14 cellular contexts compared by ENCODE assay signal in genomic region chr1:115166531-115167091, GRCh38.
A peak's percentile ranks its signal among the peaks of the same experiment; 100 is the strongest.
DNase-seq lines count a peak whose midpoint lies in the region; ATAC-seq and TF ChIP-seq lines count a peak whose summit lies in the region.
"Had no signal": no experiment of that assay in that cellular context is flagged by ENCODE, and none has a peak within 500 bp of the region (broad histone marks: within the 10 kb centered on the region; RNA-seq: fewer than 3 reads in every experiment).

No MANE protein-coding gene starts in this region.

- no peaks in the 10 kb centered on the region for H3K27me3 ChIP-seq in GM23338 (ENCODE audit: insufficient read depth)
- no peaks in the 10 kb centered on the region for H3K27me3 ChIP-seq in osteoblast (ENCODE audit: insufficient read depth, low read length)
- H3K27me3 ChIP-seq in transverse colon: no peaks in the 10 kb centered on the region
- H3K27me3 ChIP-seq: esophagus squamous epithelium had no signal

- in situ Hi-C loops in transverse colon (cut with MboI; ENCODE audit: low pct_ligation_motif_present in 1 of 4, low pct_unique_long_range_greater_than_20kb in 1 of 4, low sequenced_read_pairs in 3 of 4): no loop called here

- no peak overlapping the region for H3K4me3 Mint-ChIP-seq in GM23338

- H3K4me1 ChIP-seq in GM23338 (ENCODE audit: insufficient read depth): no peaks in the 10 kb centered on the region
- peaks cover 52% of the 10 kb centered on the region for H3K4me1 ChIP-seq in osteoblast (ENCODE audit: insufficient read depth, low read length)
- no peaks in the 10 kb centered on the region for H3K4me1 ChIP-seq in transverse colon
- H3K4me1 ChIP-seq: esophagus squamous epithelium had no signal

- H3K36me3 ChIP-seq in GM23338 (ENCODE audit: insufficient read depth) (no peaks in the 10 kb centered on the region), osteoblast (ENCODE audit: insufficient read depth, low read length) (no peaks in the 10 kb centered on the region), transverse colon (no peaks in the 10 kb centered on the region)
- H3K36me3 ChIP-seq: esophagus squamous epithelium had no signal

- no peak for ATAC-seq in GM23338

- no peak for TF ChIP-seq POLR2A in transverse colon (IDR thresholded peaks at IDR 0.05)

- TF ChIP-seq EP300 in transverse colon (IDR thresholded peaks at IDR 0.05; ENCODE audit: low read depth): no peak

- H3K9me2 ChIP-seq in GM23338 (ENCODE audit: insufficient read depth): 0 out of 2 replicates have a peak, but pooled peaks cover 3% of the 10 kb centered on the region

- intact Hi-C loops in transverse colon (cut with DNase I; ENCODE audit: low total_unique reads): no loop called here

- no peaks in the 10 kb centered on the region for H3K36me3 Mint-ChIP-seq in GM23338 (ENCODE audit: low read depth)

- H3K4me1 Mint-ChIP-seq in GM23338: no peaks in the 10 kb centered on the region

- no peak for TF ChIP-seq CTCF in GM23338 (conservative IDR thresholded peaks at IDR 0.05; ENCODE audit: low read depth in 2 of 2)
- no peak for TF ChIP-seq CTCF in epithelial cell of esophagus (IDR thresholded peaks at IDR 0.05; ENCODE audit: insufficient read depth, low read depth, low read length, missing control alignments)
- TF ChIP-seq CTCF in osteoblast (IDR thresholded peaks at IDR 0.05; ENCODE audit: extremely low read depth, low read depth, low read length): peak; percentile 8
- no peak for TF ChIP-seq CTCF in transverse colon (IDR thresholded peaks at IDR 0.05)

- H4K20me1 ChIP-seq in GM23338 (replicated peaks; ENCODE audit: insufficient read depth): no peaks in the 10 kb centered on the region
- H4K20me1 ChIP-seq in osteoblast (ENCODE audit: insufficient read depth, low read length): no peaks in the 10 kb centered on the region

- no peak overlapping the region for H3K27ac ChIP-seq in GM23338 (ENCODE audit: low read depth)
- peak overlapping the region; percentile 96 for H3K27ac ChIP-seq in osteoblast (ENCODE audit: low read depth, low read length)
- no peak overlapping the region for H3K27ac ChIP-seq in transverse colon
- H3K27ac ChIP-seq: C4-2B, esophagus squamous epithelium had no signal

- H3K9me3 ChIP-seq in osteoblast (ENCODE audit: low read depth, low read length) (no peaks in the 10 kb centered on the region), transverse colon (no peaks in the 10 kb centered on the region)
- H3K9me3 ChIP-seq: esophagus squamous epithelium had no signal

- no peak overlapping the region for H3K27ac Mint-ChIP-seq in GM23338

- H2AFZ ChIP-seq in GM23338: no peak overlapping the region
- no peak overlapping the region for H2AFZ ChIP-seq in osteoblast (ENCODE audit: low read length)

- no peak overlapping the region for H3K4me2 ChIP-seq in GM23338
- no peak overlapping the region for H3K4me2 ChIP-seq in osteoblast (ENCODE audit: insufficient read depth, low read length)

- DNase-seq in GM23338 (ENCODE audit: low spot score) (peak; percentile 45), RPMI7951 (ENCODE audit: low read depth) (peak; percentile 69), epithelial cell of esophagus (ENCODE audit: low read depth) (peak; percentile 55), osteoblast (ENCODE audit: insufficient read length, low spot score, missing footprints) (peak; percentile 51), NOMO-1 (lab: John Stamatoyannopoulos, UW; ENCODE audit: unreplicated experiment in 2 of 2) (no peak), transverse colon (no peak), hypothalamus (lab: John Stamatoyannopoulos, UW) (no peak)
- DNase-seq: activated gamma-delta T cell treated with Interleukin-2 at 50 U/mL for 16 hours, anterior cingulate cortex, DMS79, esophagus squamous epithelium, GOT3 had no signal

- no peak overlapping the region for H3K4me3 ChIP-seq in GM23338
- H3K4me3 ChIP-seq in epithelial cell of esophagus (ENCODE audit: low read length): no peak overlapping the region
- H3K4me3 ChIP-seq in osteoblast (ENCODE audit: insufficient read depth, low read length): no peak overlapping the region
- no peak overlapping the region for H3K4me3 ChIP-seq in transverse colon
- H3K4me3 ChIP-seq: esophagus squamous epithelium, lung had no signal

- H3K9me3 Mint-ChIP-seq in GM23338: no peaks in the 10 kb centered on the region

- H3K27me3 Mint-ChIP-seq in GM23338 (ENCODE audit: insufficient read depth, low read depth, poor library complexity): peaks cover 1% of the 10 kb centered on the region

- H3K79me2 ChIP-seq in GM23338 (replicated peaks; ENCODE audit: insufficient read depth) (no peaks in the 10 kb centered on the region), osteoblast (ENCODE audit: insufficient read depth, low read length) (no peaks in the 10 kb centered on the region)

- no peaks in the 10 kb centered on the region for H3F3A ChIP-seq in GM23338 (replicated peaks; ENCODE audit: low read depth)

TF ChIP-seq in GM23338, 12 proteins besides CTCF, POLR2A, EP300 and RAD21 (continues in another document):
- TF ChIP-seq ZNF462 (CRISPR knock-in tag; IDR thresholded peaks at IDR 0.05) (no peak), STAT1 (IDR thresholded peaks at IDR 0.05; ENCODE audit: unreplicated experiment) (no peak)

Comparison
In these comparisons a context has a peak if more than half of its experiments do, and no peak if none do; other contexts are left out.
1. DNase-seq: peak in GM23338 (single experiment), RPMI7951 (single experiment), epithelial cell of esophagus (single experiment) and osteoblast (single experiment); none in NOMO-1 (0 of 2), transverse colon (single experiment) and hypothalamus (0 of 51).